In genomic region chr14:77259025-77259715, GRCh38 we compare ENCODE assay signal across 28 cellular contexts. TPM values are rescaled to one million over a fixed set of nuclear protein-coding genes. Genes with fewer than 3 reads are reported as not detected.
"Had no signal": no experiment of that assay in that cellular context is flagged by ENCODE, and none has a peak within 500 bp of the region (broad histone marks: within the 10 kb centered on the region; RNA-seq: fewer than 3 reads in every experiment).

No MANE protein-coding gene starts in this region.

- H3K27ac ChIP-seq: esophagus squamous epithelium, hepatocyte, neural progenitor cell, parathyroid adenoma, psoas muscle, spleen, stomach had no signal

- H3K4me3 Mint-ChIP-seq: dendritic cell treated with granulocyte-macrophage colony-stimulating factor and Interleukin-4, amounts not matched to agents 40 ng/mL and 50 ng/mL, for 4 days; effector memory CD8-positive, alpha-beta T cell; mesothelial cell of epicardium; natural killer cell; neural progenitor cell; stimulated activated memory B cell treated with anti-CD40 and anti-IgM and Interleukin-4, amounts not matched to agents 10 μg/mL and 1 μg/mL and 100 μg/mL, for 72 hours; type B pancreatic cell had no signal

- H3K36me3 ChIP-seq: esophagus squamous epithelium, neural progenitor cell, spleen, stomach had no signal

- H3K9me3 ChIP-seq: esophagus squamous epithelium, psoas muscle, spleen, stomach had no signal

- H3K4me1 ChIP-seq: esophagus squamous epithelium, neural progenitor cell, psoas muscle, spleen, stomach had no signal

- H3K27me3 ChIP-seq: hepatocyte, neural progenitor cell had no signal

- H3K4me1 Mint-ChIP-seq: natural killer cell; neural progenitor cell; stimulated activated memory B cell treated with anti-CD40 and anti-IgM and Interleukin-4, amounts not matched to agents 10 μg/mL and 1 μg/mL and 100 μg/mL, for 72 hours had no signal

- H3K9ac ChIP-seq: neural progenitor cell, parathyroid adenoma had no signal

- H3K27ac Mint-ChIP-seq: dendritic cell treated with granulocyte-macrophage colony-stimulating factor and Interleukin-4, amounts not matched to agents 40 ng/mL and 50 ng/mL, for 4 days; effector memory CD8-positive, alpha-beta T cell; mesothelial cell of epicardium; natural killer cell; neural progenitor cell; stimulated activated memory B cell treated with anti-CD40 and anti-IgM and Interleukin-4, amounts not matched to agents 10 μg/mL and 1 μg/mL and 100 μg/mL, for 72 hours; type B pancreatic cell had no signal

- H3K9me3 Mint-ChIP-seq: dendritic cell treated with granulocyte-macrophage colony-stimulating factor and Interleukin-4, amounts not matched to agents 40 ng/mL and 50 ng/mL, for 4 days; effector memory CD8-positive, alpha-beta T cell; mesothelial cell of epicardium; natural killer cell; stimulated activated memory B cell treated with anti-CD40 and anti-IgM and Interleukin-4, amounts not matched to agents 10 μg/mL and 1 μg/mL and 100 μg/mL, for 72 hours; type B pancreatic cell had no signal

- DNase-seq: central memory CD4-positive, alpha-beta T cell; effector memory CD8-positive, alpha-beta T cell; esophagus squamous epithelium; foreskin fibroblast; kidney glomerular epithelial cell; natural killer cell; occipital lobe; retina; spleen; stimulated activated CD4-positive, alpha-beta T cell treated with anti-CD3 and anti-CD28 coated beads, Interleukin-15, amount 100 ng/mL, for 24 hours; stimulated activated CD4-positive, alpha-beta T cell treated with anti-CD3 and anti-CD28 coated beads, Interleukin-1b, Interleukin-23, amount 100 ng/mL, for 48 hours; stimulated activated CD4-positive, alpha-beta T cell treated with anti-CD3 and anti-CD28 coated beads, Interleukin-4, amount 100 ng/mL, for 24 hours; stomach; substantia nigra had no signal

- ATAC-seq: effector memory CD8-positive, alpha-beta T cell; left lobe of liver; psoas muscle; sciatic nerve; stimulated activated memory B cell treated with anti-CD40 and anti-IgM and Interleukin-4, amounts not matched to agents 10 μg/mL and 1 μg/mL and 100 μg/mL, for 72 hours had no signal

- H3K4me3 ChIP-seq: esophagus squamous epithelium, hepatocyte, neural progenitor cell, psoas muscle, spleen, stomach had no signal

- H3K36me3 Mint-ChIP-seq: mesothelial cell of epicardium; natural killer cell; neural progenitor cell; stimulated activated memory B cell treated with anti-CD40 and anti-IgM and Interleukin-4, amounts not matched to agents 10 μg/mL and 1 μg/mL and 100 μg/mL, for 72 hours; type B pancreatic cell had no signal

RNA-seq across cellular contexts. Expression of gene NGB, which starts 11.8 kb away (rescaled TPM):
- total RNA-seq: esophagus squamous epithelium, hepatocyte, left lobe of liver, lower leg skin, mesothelial cell of epicardium, mucosa of gallbladder, myocyte, natural killer cell, psoas muscle, sciatic nerve, skeletal muscle tissue, spleen had no signal
